Comparison of ENCODE assay signal across 10 cellular contexts in genomic region chr7:32357535-32358277, GRCh38.
DNase-seq lines count a peak whose midpoint lies in the region; ATAC-seq and TF ChIP-seq lines count a peak whose summit lies in the region.
"Had no signal": no experiment of that assay in that cellular context is flagged by ENCODE, and none has a peak within 500 bp of the region (broad histone marks: within the 10 kb centered on the region; RNA-seq: fewer than 3 reads in every experiment).

No MANE protein-coding gene starts in this region.

- no peak overlapping the region for H3K4me3 ChIP-seq in RWPE2 (ENCODE audit: severe bottlenecking)

- peak; percentile 54 for TF ChIP-seq CTCF in RWPE2 (IDR thresholded peaks at IDR 0.05; ENCODE audit: poor library complexity, severe bottlenecking)

- DNase-seq in ELR (ENCODE audit: low read depth): peak; percentile 37
- DNase-seq in LoVo (ENCODE audit: low spot score): peak; percentile 11
- DNase-seq in RWPE2 (ENCODE audit: low spot score): no peak
- DNase-seq in medulla oblongata (ENCODE audit: extremely low spot score): peak; percentile 16
- no peak for DNase-seq in kidney glomerular epithelial cell (lab: John Stamatoyannopoulos, UW)
- DNase-seq: activated effector memory CD4-positive, alpha-beta T cell treated with anti-CD3 and anti-CD28 coated beads, Interleukin-2, amount 50 U/mL, for 16 hours; NCI-H345 had no signal

- H3K9me3 ChIP-seq in RWPE2 (ENCODE audit: severe bottlenecking): no peaks in the 10 kb centered on the region

- ATAC-seq in RWPE2 (ENCODE audit: low read depth): peak; percentile 72
- ATAC-seq in HG03354 (IDR thresholded peaks at IDR 0.05; ENCODE audit: poor library complexity, severe bottlenecking, unreplicated experiment): no peak
- ATAC-seq in HG03196 (IDR thresholded peaks at IDR 0.05; ENCODE audit: unreplicated experiment): no peak
- ATAC-seq in HG03025 (IDR thresholded peaks at IDR 0.05; ENCODE audit: low FRiP score, unreplicated experiment): no peak

- no peak overlapping the region for H3K27ac ChIP-seq in RWPE2 (ENCODE audit: poor library complexity, severe bottlenecking)

- H3K27me3 ChIP-seq in RWPE2 (ENCODE audit: insufficient read depth, poor library complexity, severe bottlenecking): no peaks in the 10 kb centered on the region

- no peaks in the 10 kb centered on the region for H3K36me3 ChIP-seq in RWPE2 (ENCODE audit: low read depth)

- H3K4me1 ChIP-seq in RWPE2 (ENCODE audit: insufficient read depth, poor library complexity, severe bottlenecking): no peaks in the 10 kb centered on the region

Comparison
In these comparisons a context has a peak if more than half of its experiments do, and no peak if none do; other contexts are left out.
1. DNase-seq: peak in ELR (single experiment), LoVo (single experiment) and medulla oblongata (single experiment); none in RWPE2 (single experiment) and kidney glomerular epithelial cell (single experiment).